In the genomic region with DNA sequence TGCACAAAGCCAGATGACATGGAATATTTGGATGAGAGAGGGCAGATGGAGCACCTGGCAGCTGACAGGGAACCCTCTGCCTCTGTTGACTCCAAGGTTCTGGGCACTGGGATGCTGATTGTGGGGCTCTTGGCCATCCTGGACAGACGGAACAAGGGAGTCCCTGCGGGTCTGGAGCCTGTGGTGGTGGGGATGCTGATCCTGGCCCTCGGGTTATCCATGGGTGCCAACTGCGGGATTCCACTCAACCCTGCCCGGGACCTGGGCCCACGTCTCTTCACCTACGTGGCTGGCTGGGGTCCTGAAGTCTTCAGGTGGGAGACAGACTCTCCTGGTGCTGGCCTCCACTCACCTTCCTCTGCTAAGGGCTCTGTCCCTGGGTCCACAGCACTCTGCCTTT, we compare ENCODE assay signal across 37 cellular contexts. TPM values are rescaled to one million over a fixed set of nuclear protein-coding genes. Genes with fewer than 3 reads are reported as not detected.
"Had no signal": no experiment of that assay in that cellular context is flagged by ENCODE, and none has a peak within 500 bp of the region (broad histone marks: within the 10 kb centered on the region; RNA-seq: fewer than 3 reads in every experiment).

No MANE protein-coding gene starts in this region.

- H3K9me3 Mint-ChIP-seq: activated CD4-positive, alpha-beta memory T cell treated with anti-CD3 and anti-CD28 coated beads, Interleukin-2, amount 10 ng/mL, durations not matched to agents 7 days and 5 days; activated naive CD4-positive, alpha-beta T cell treated with anti-CD3 and anti-CD28 coated beads, Interleukin-2, amount 10 ng/mL, durations not matched to agents 7 days and 5 days; activated naive CD8-positive, alpha-beta T cell treated with anti-CD3 and anti-CD28 coated beads, Interleukin-2, amount 50 U/mL, for 24 hours had no signal

- H3K36me3 Mint-ChIP-seq: activated CD8-positive, alpha-beta memory T cell treated with anti-CD3 and anti-CD28 coated beads, Interleukin-2, amount 10 ng/mL, durations not matched to agents 7 days and 5 days; activated naive CD8-positive, alpha-beta T cell had no signal

- H3K27me3 Mint-ChIP-seq: activated naive CD8-positive, alpha-beta T cell had no signal

- H3K27ac ChIP-seq: cardiac muscle cell, KMS-11, SJCRH30, SK-N-MC, WERI-Rb-1 had no signal

- H3K9me3 ChIP-seq: SJCRH30 had no signal

- H3K36me3 ChIP-seq: cardiac muscle cell, SJCRH30, WERI-Rb-1 had no signal

- H3K27me3 ChIP-seq: cardiac muscle cell, SJCRH30 had no signal

- H3K27ac Mint-ChIP-seq: activated CD4-positive, alpha-beta memory T cell treated with anti-CD3 and anti-CD28 coated beads, Interleukin-2, amount 10 ng/mL, durations not matched to agents 7 days and 5 days; activated CD8-positive, alpha-beta memory T cell treated with anti-CD3 and anti-CD28 coated beads, Interleukin-2, amount 10 ng/mL, durations not matched to agents 7 days and 5 days; activated naive CD4-positive, alpha-beta T cell treated with anti-CD3 and anti-CD28 coated beads, Interleukin-2, amount 10 ng/mL, durations not matched to agents 7 days and 5 days had no signal

- H3K9ac ChIP-seq: KMS-11 had no signal

- DNase-seq: activated CD4-positive, alpha-beta memory T cell treated with anti-CD3 and anti-CD28 coated beads, Interleukin-2, amount 10 ng/mL, durations not matched to agents 7 days and 5 days; activated CD4-positive, alpha-beta T cell treated with anti-CD3 and anti-CD28 coated beads for 1 hour; activated CD4-positive, alpha-beta T cell treated with anti-CD3 and anti-CD28 coated beads for 48 hours; activated CD4-positive, CD25-positive, alpha-beta regulatory T cell; activated CD8-positive, alpha-beta memory T cell treated with anti-CD3 and anti-CD28 coated beads for 24 hours; activated CD8-positive, alpha-beta memory T cell treated with anti-CD3 and anti-CD28 coated beads, Interleukin-2, amount 10 ng/mL, durations not matched to agents 7 days and 5 days; activated CD8-positive, alpha-beta memory T cell treated with anti-CD3 and anti-CD28 coated beads, Interleukin-2, amount 50 U/mL, for 48 hours; activated effector memory CD4-positive, alpha-beta T cell treated with Interleukin-2 at 50 U/mL for 16 hours; activated naive CD4-positive, alpha-beta T cell treated with anti-CD3 and anti-CD28 coated beads, Interleukin-2, amount 10 ng/mL, durations not matched to agents 7 days and 5 days; activated naive CD8-positive, alpha-beta T cell treated with anti-CD3 and anti-CD28 coated beads, Interleukin-2, amount 50 U/mL, for 24 hours; activated T-cell treated with anti-CD3 and anti-CD28 coated beads, Interleukin-2, amount 50 U/mL, for 48 hours; anterior cingulate cortex; MM.1S; MV-4-11; NCI-H1092 treated with DMSO at 0.1 percent for 48 hours; NCI-H1417; NCI-H146; NCI-H187; NCI-H2029 treated with DMSO at 0.1 percent for 48 hours; NCI-H2107; NCI-H2171; NCI-H510A; NCI-H526; NCI-H774; SHP77; SJCRH30; T1000; WERI-Rb-1 had no signal

- H3K4me3 Mint-ChIP-seq: activated naive CD8-positive, alpha-beta T cell treated with anti-CD3 and anti-CD28 coated beads, Interleukin-2, amount 50 U/mL, for 24 hours had no signal

- ATAC-seq: activated CD8-positive, alpha-beta memory T cell treated with anti-CD3 and anti-CD28 coated beads, Interleukin-2, amount 10 ng/mL, durations not matched to agents 7 days and 5 days; activated naive CD8-positive, alpha-beta T cell treated with anti-CD3 and anti-CD28 coated beads, Interleukin-2, amount 50 U/mL, for 24 hours; Panc1 had no signal

- H3K4me3 ChIP-seq: cardiac muscle cell, SJCRH30, SK-N-MC had no signal

RNA-seq across cellular contexts. Expression of a gene that starts 2.6 kb away (rescaled TPM):
- total RNA-seq: activated CD4-positive, alpha-beta memory T cell treated with anti-CD3 and anti-CD28 coated beads, Interleukin-2, amount 10 ng/mL, durations not matched to agents 7 days and 5 days; activated CD8-positive, alpha-beta memory T cell treated with anti-CD3 and anti-CD28 coated beads, Interleukin-2, amount 10 ng/mL, durations not matched to agents 7 days and 5 days; LHCN-M2; RPMI7951; SJCRH30; T-helper 1 cell treated with Interleukin-12 subunit alpha and Interleukin-12 subunit beta and Interleukin-4 antibody, amounts not matched to agents 30 ng/mL and 1 ng/mL, for 36 hours; T-helper 2 cell treated with Interferon-gamma antibody and Interleukin-4, amounts not matched to agents 100 ng/mL and 5 ng/mL, for 36 hours had no signal
